In the genomic region with DNA sequence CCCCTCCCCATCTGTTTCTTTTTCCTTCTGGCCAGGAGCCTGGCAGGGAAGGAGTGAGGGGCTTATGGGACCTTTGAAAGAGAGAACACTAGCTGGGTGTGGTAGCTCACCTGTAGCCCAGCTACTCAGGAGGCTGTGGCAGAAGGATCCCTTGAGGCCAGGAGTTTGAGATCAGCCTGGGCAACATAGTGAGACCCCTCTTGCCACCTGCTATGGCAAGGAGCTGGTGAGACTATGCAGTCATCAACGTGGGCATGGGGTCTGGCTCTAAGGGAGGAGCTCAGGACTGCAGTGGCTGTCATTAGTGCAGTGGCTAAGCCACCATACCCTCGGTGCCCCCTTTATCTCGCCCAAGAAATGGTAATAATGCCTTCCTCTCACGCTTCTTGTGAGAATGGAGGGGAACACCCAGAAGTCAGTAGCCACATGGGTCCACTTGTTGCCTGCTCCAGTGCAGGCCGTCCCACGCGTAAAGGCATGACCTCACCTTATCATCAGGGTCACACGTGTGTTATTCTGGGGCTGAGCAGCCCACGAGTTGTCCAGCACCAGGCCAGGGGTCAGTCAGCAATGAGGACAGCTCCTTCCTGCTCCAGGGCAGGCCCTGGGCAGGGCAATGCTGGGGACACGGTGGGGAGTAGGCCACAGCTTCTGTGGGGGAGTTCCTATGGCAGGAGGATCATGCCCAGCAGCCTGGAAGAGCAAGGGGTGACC, we compare ENCODE assay signal across 1 cellular context.
A peak's percentile ranks its signal among the peaks of the same experiment; 100 is the strongest.
TF ChIP-seq lines count a peak whose summit lies in the region.

No MANE protein-coding gene starts in this region.

TF ChIP-seq in HEK293, 187 proteins besides CTCF, POLR2A, EP300 and RAD21:
- TF ChIP-seq ZIC2 (tag by site-specific recombination; IDR thresholded peaks at IDR 0.05), result no peak
- TF ChIP-seq EGR2 (tag by site-specific recombination; IDR thresholded peaks at IDR 0.05; ENCODE audit: low read depth), result no peak
- TF ChIP-seq SCRT2 (tag by site-specific recombination; IDR thresholded peaks at IDR 0.05), result peak; percentile 87
- no peak for TF ChIP-seq SCRT1 (tag by site-specific recombination; IDR thresholded peaks at IDR 0.05; ENCODE audit: borderline replicate concordance)
- TF ChIP-seq MEIS1 (CRISPR knock-in tag; IDR thresholded peaks at IDR 0.05; ENCODE audit: borderline replicate concordance), result no peak
- peak; percentile 76 for TF ChIP-seq ZNF121 (tag by site-specific recombination; IDR thresholded peaks at IDR 0.05)
- no peak for TF ChIP-seq TSHZ1 (tag by site-specific recombination; IDR thresholded peaks at IDR 0.05; ENCODE audit: borderline replicate concordance)
- TF ChIP-seq ZNF175 (tag by site-specific recombination; IDR thresholded peaks at IDR 0.05), result no peak
- TF ChIP-seq HOXD13 (CRISPR knock-in tag; IDR thresholded peaks at IDR 0.05; ENCODE audit: borderline replicate concordance), result no peak
- no peak for TF ChIP-seq ZNF146 (tag by site-specific recombination; IDR thresholded peaks at IDR 0.05)
